Comparison of ENCODE assay signal across 1 cellular context in the genomic region with DNA sequence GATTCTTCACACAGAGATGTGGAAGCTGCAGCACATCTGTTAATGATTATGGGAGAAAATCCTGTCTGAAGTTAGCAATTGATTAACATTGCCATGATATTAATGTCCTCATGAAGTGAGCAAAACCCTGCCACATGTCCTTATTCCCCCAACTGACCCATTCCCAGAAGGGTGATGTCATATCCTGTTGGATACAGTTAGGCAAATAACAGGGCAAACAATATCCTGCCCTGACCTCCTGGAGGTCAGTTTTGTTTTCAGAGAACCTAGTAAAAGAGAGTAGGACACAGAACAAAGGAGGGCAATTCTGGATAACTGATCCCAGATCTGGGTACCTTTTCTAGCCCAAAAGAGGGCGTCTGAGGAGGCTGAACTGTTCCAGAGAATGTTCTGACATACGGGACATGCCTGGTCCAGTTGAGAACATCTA.
TF ChIP-seq lines count a peak whose summit lies in the region.

No MANE protein-coding gene starts in this region.

TF ChIP-seq in K562, 482 proteins besides CTCF, POLR2A, EP300 and RAD21 (continued from another document):
- TF ChIP-seq ZNF76 (CRISPR knock-in tag; IDR thresholded peaks at IDR 0.05; ENCODE audit: borderline replicate concordance) (0 out of 2 replicates have a peak, but pooled peaks have one; percentile 57), ZNF175 (CRISPR knock-in tag; IDR thresholded peaks at IDR 0.05; ENCODE audit: low read depth) (peak; percentile 84; the same call in 1 of the 2 replicates), POLR2AphosphoS5 (IDR thresholded peaks at IDR 0.05; ENCODE audit: control insufficient read depth, insufficient read depth, low read depth, low read length) (no peak), JUND (IDR thresholded peaks at IDR 0.05; ENCODE audit: borderline replicate concordance, low read depth, low read length) (peak; percentile 31; the same call in 1 of the 2 replicates), JUND (tag; IDR thresholded peaks at IDR 0.05; ENCODE audit: borderline replicate concordance, low read depth, low read length) (no peak; the same call in 2 of the 3 replicates), ATF7 (IDR thresholded peaks at IDR 0.05) (peak; percentile 45; the same call in 1 of the 2 replicates), PHB2 (IDR thresholded peaks at IDR 0.05; ENCODE audit: low read depth) (no peak), NR2C2 (CRISPR knock-in tag; IDR thresholded peaks at IDR 0.05) (no peak), NR2C2 (tag; IDR thresholded peaks at IDR 0.05) (peak; percentile 52), L3MBTL2 (IDR thresholded peaks at IDR 0.05) (peak; percentile 32; the same call in 1 of the 2 replicates), ZNF124 (CRISPR knock-in tag; IDR thresholded peaks at IDR 0.05) (no peak), ZNF212 (CRISPR knock-in tag; IDR thresholded peaks at IDR 0.05) (0 out of 2 replicates have a peak, but pooled peaks have one; percentile 22), NR2C1 (IDR thresholded peaks at IDR 0.05) (no peak), NR2C1 (tag; IDR thresholded peaks at IDR 0.05) (peak; percentile 50), ZNF584 (CRISPR knock-in tag; IDR thresholded peaks at IDR 0.05; ENCODE audit: low read depth) (peak; percentile 63; the same call in 1 of the 2 replicates)
- TF ChIP-seq, protein P1, sequence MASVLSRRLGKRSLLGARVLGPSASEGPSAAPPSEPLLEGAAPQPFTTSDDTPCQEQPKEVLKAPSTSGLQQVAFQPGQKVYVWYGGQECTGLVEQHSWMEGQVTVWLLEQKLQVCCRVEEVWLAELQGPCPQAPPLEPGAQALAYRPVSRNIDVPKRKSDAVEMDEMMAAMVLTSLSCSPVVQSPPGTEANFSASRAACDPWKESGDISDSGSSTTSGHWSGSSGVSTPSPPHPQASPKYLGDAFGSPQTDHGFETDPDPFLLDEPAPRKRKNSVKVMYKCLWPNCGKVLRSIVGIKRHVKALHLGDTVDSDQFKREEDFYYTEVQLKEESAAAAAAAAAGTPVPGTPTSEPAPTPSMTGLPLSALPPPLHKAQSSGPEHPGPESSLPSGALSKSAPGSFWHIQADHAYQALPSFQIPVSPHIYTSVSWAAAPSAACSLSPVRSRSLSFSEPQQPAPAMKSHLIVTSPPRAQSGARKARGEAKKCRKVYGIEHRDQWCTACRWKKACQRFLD (CRISPR knock-in tag; IDR thresholded peaks at IDR 0.05), result peak; percentile 55; the same call in 1 of the 2 replicates
TF ChIP-seq in K562: peak in this region for 17.
